9 cellular contexts compared by ENCODE assay signal in the genomic region with DNA sequence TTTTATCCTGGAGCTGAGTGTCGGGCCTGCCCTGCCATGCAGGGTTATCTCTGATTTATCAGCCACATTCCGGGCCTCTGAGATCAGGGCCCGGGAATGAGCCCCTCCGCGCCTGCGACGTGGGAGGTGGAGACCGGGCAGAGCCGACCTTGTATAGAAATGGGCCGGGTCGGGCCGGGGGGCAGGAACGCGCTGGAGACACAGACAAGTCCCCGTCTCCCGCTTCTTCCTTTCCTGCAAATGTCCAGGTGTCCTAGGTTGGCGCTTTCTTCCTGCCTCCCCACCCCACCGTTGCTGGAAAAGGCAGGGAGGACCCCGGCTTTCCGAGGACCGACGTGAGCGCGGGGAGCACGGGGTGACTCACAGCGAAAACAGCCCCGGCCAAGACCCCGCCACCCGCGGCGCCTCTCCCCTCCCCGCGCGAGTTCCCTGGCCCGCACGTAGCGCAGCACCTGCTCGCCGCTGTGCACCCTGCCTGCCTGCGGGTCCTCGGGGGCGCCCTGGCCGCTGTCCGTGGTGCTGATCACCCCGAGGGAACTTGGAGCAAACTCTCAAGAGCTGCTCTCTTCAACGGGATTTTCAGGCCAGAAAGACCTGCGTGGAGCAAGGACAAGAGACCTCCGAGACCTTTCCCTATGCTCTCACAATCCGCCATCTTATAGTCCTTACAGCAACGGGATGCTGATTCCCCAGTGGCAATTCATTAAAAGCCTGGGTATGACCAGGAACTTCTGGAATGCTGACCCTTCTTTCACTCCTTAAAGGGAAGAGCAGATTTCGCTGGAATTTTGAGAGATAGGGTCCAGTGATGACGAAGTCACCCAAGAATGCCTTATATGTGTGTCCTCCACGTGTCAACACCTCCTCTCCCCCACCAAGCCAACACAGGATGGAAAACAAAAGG. TPM values are rescaled to one million over a fixed set of nuclear protein-coding genes. Genes with fewer than 3 reads are reported as not detected.
DNase-seq lines count a peak whose midpoint lies in the region; ATAC-seq and TF ChIP-seq lines count a peak whose summit lies in the region.
"Had no signal": no experiment of that assay in that cellular context is flagged by ENCODE, and none has a peak within 500 bp of the region (broad histone marks: within the 10 kb centered on the region; RNA-seq: fewer than 3 reads in every experiment).

No MANE protein-coding gene starts in this region.

- H3K9me3 Mint-ChIP-seq in Calu3 (ENCODE audit: low read depth, unreplicated experiment) = no peaks in the 10 kb centered on the region
- no peaks in the 10 kb centered on the region for H3K9me3 Mint-ChIP-seq in activated CD4-positive, alpha-beta memory T cell treated with anti-CD3 and anti-CD28 coated beads for 36 hours
- no peaks in the 10 kb centered on the region for H3K9me3 Mint-ChIP-seq in natural killer cell treated with Interleukin-12 subunit alpha and Interleukin-12 subunit beta and Interleukin-15 and Interleukin-18, amount 100 ng/mL, for 72 hours
- H3K9me3 Mint-ChIP-seq: IgD-negative memory B cell had no signal

- POLR2A ChIA-PET in activated CD4-positive, alpha-beta memory T cell treated with anti-CD3 and anti-CD28 coated beads for 36 hours (lab: Charles Lee) = interaction anchor here (0.6 kb wide), 1 partner anchor 37 kb away, joined by 4 read pairs; no protein-coding TSS in a partner anchor

- H3K4me3 Mint-ChIP-seq in Calu3 (ENCODE audit: low read depth, unreplicated experiment) = no peak overlapping the region
- H3K4me3 Mint-ChIP-seq in activated CD4-positive, alpha-beta memory T cell treated with anti-CD3 and anti-CD28 coated beads for 36 hours = no peak overlapping the region
- no peak overlapping the region for H3K4me3 Mint-ChIP-seq in natural killer cell treated with Interleukin-12 subunit alpha and Interleukin-12 subunit beta and Interleukin-15 and Interleukin-18, amount 100 ng/mL, for 72 hours
- H3K4me3 Mint-ChIP-seq: IgD-negative memory B cell had no signal

- no peaks in the 10 kb centered on the region for H3K36me3 ChIP-seq in thoracic aorta

- peaks cover 9% of the 10 kb centered on the region for H3K4me1 Mint-ChIP-seq in Calu3 (ENCODE audit: low read depth, unreplicated experiment)
- H3K4me1 Mint-ChIP-seq in activated CD4-positive, alpha-beta memory T cell treated with anti-CD3 and anti-CD28 coated beads for 36 hours (ENCODE audit: low read depth) = no peaks in the 10 kb centered on the region
- H3K4me1 Mint-ChIP-seq in natural killer cell treated with Interleukin-12 subunit alpha and Interleukin-12 subunit beta and Interleukin-15 and Interleukin-18, amount 100 ng/mL, for 72 hours (ENCODE audit: low read depth in 2 of 2) = no peaks in the 10 kb centered on the region

- no peak overlapping the region for H3K27ac Mint-ChIP-seq in Calu3 (ENCODE audit: unreplicated experiment)
- H3K27ac Mint-ChIP-seq in activated CD4-positive, alpha-beta memory T cell treated with anti-CD3 and anti-CD28 coated beads for 36 hours = no peak overlapping the region
- no peak overlapping the region for H3K27ac Mint-ChIP-seq in natural killer cell treated with Interleukin-12 subunit alpha and Interleukin-12 subunit beta and Interleukin-15 and Interleukin-18, amount 100 ng/mL, for 72 hours

- peaks cover 0 to 3% of the 10 kb centered on the region in 2 donors for H3K4me1 ChIP-seq in thoracic aorta (ENCODE audit: control insufficient read depth in 1 of 2, low read depth in 2 of 2)

- intact Hi-C loops in Calu3 (cut with micrococcal nuclease; ENCODE audit: unreplicated experiment) = no loop called here
- intact Hi-C loops in activated CD4-positive, alpha-beta memory T cell treated with anti-CD3 and anti-CD28 coated beads for 36 hours (cut with micrococcal nuclease) = no loop called here

- TF ChIP-seq CTCF in Calu3 (IDR thresholded peaks at IDR 0.05; ENCODE audit: unreplicated experiment) (no peak), thoracic aorta (IDR thresholded peaks at IDR 0.05) (peak; percentile 29)

- peak; percentile 56 to 71 for ATAC-seq in natural killer cell treated with Interleukin-12 subunit alpha and Interleukin-12 subunit beta and Interleukin-15 and Interleukin-18, amount 100 ng/mL, for 72 hours
- ATAC-seq in thoracic aorta (ENCODE audit: insufficient number of reproducible peaks, low FRiP score, low read depth) = no peak
- ATAC-seq in HG02610 (IDR thresholded peaks at IDR 0.05; ENCODE audit: unreplicated experiment) = no peak

- no peaks in the 10 kb centered on the region for H3K27me3 ChIP-seq in thoracic aorta (replicated peaks; ENCODE audit: insufficient read depth)

- H3K27me3 Mint-ChIP-seq in Calu3 (ENCODE audit: unreplicated experiment) = peaks cover 69% of the 10 kb centered on the region
- peaks cover 55% of the 10 kb centered on the region for H3K27me3 Mint-ChIP-seq in activated CD4-positive, alpha-beta memory T cell treated with anti-CD3 and anti-CD28 coated beads for 36 hours
- peaks cover 32 to 43% of the 10 kb centered on the region in 2 donors for H3K27me3 Mint-ChIP-seq in natural killer cell treated with Interleukin-12 subunit alpha and Interleukin-12 subunit beta and Interleukin-15 and Interleukin-18, amount 100 ng/mL, for 72 hours

- H3K9me3 ChIP-seq in thoracic aorta = no peaks in the 10 kb centered on the region

- H3K36me3 Mint-ChIP-seq in Calu3 (ENCODE audit: insufficient read depth, unreplicated experiment) = no peaks in the 10 kb centered on the region
- H3K36me3 Mint-ChIP-seq in activated CD4-positive, alpha-beta memory T cell treated with anti-CD3 and anti-CD28 coated beads for 36 hours = no peaks in the 10 kb centered on the region
- H3K36me3 Mint-ChIP-seq in natural killer cell treated with Interleukin-12 subunit alpha and Interleukin-12 subunit beta and Interleukin-15 and Interleukin-18, amount 100 ng/mL, for 72 hours = no peaks in the 10 kb centered on the region
- H3K36me3 Mint-ChIP-seq: IgD-negative memory B cell had no signal

- H3K4me3 ChIP-seq in thoracic aorta = no peak overlapping the region

- CTCF ChIA-PET in Calu3 (lab: Charles Lee) = no interaction called here
- CTCF ChIA-PET in activated CD4-positive, alpha-beta memory T cell treated with anti-CD3 and anti-CD28 coated beads for 36 hours (lab: Charles Lee) = interaction anchor here (1.5 kb wide), 1 partner anchor 21 kb away, joined by 3 read pairs; no protein-coding TSS in a partner anchor

- DNase-seq in Calu3 = peak; percentile 77
- peak; percentile 64 for DNase-seq in M059J (ENCODE audit: low read depth)
- peak; percentile 73 for DNase-seq in activated CD4-positive, alpha-beta memory T cell treated with anti-CD3 and anti-CD28 coated beads for 36 hours
- DNase-seq in epidermal melanocyte (ENCODE audit: insufficient read length, low spot score) = peak; percentile 57
- peak; percentile 64 for DNase-seq in natural killer cell treated with Interleukin-12 subunit alpha and Interleukin-12 subunit beta and Interleukin-15 and Interleukin-18, amount 100 ng/mL, for 72 hours (ENCODE audit: low spot score)
- DNase-seq in thoracic aorta (ENCODE audit: low spot score) = no peak
- DNase-seq in cortex of kidney (lab: John Stamatoyannopoulos, UW) = no peak

- BruUV-seq in Calu3 (replicated peaks; lab: Mats Ljungman, UMichigan) = no TSS peak

- no peak overlapping the region for H3K27ac ChIP-seq in thoracic aorta

RNA-seq across cellular contexts. Expression of a gene that starts 0.5 kb away (rescaled TPM):
- total RNA-seq in Calu3 (2022) (not detected in 2 replicates), thoracic aorta (not detected)
- 7.0 and 20.0 TPM in 2 replicates for total RNA-seq in M059J (2014; rRNA removed; shearing (Covaris generic))
- total RNA-seq in activated CD4-positive, alpha-beta memory T cell treated with anti-CD3 and anti-CD28 coated beads for 36 hours = not detected
- total RNA-seq in natural killer cell treated with Interleukin-12 subunit alpha and Interleukin-12 subunit beta and Interleukin-15 and Interleukin-18, amount 100 ng/mL, for 72 hours = not detected

RNA-seq across cellular contexts. Expression of a gene that starts 11.6 kb away (rescaled TPM):
- total RNA-seq in Calu3 (2022) (not detected in 2 replicates), thoracic aorta (not detected)
- total RNA-seq in M059J (2014; rRNA removed; shearing (Covaris generic)) = not detected in 2 replicates
- not detected for total RNA-seq in activated CD4-positive, alpha-beta memory T cell treated with anti-CD3 and anti-CD28 coated beads for 36 hours
- total RNA-seq in natural killer cell treated with Interleukin-12 subunit alpha and Interleukin-12 subunit beta and Interleukin-15 and Interleukin-18, amount 100 ng/mL, for 72 hours = not detected

RNA-seq across cellular contexts. Expression of a gene that starts 53.2 kb away (rescaled TPM):
- total RNA-seq in Calu3 (2022) (17.4 and 23.6 TPM in 2 replicates), thoracic aorta (10 to 100 TPM; 27.5 to 31.5 TPM)
- total RNA-seq in M059J (2014; rRNA removed; shearing (Covaris generic)) = 3.2 and 6.9 TPM in 2 replicates
- total RNA-seq in activated CD4-positive, alpha-beta memory T cell treated with anti-CD3 and anti-CD28 coated beads for 36 hours = 10 to 100 TPM; 11.3 to 11.6 TPM
- 10 to 100 TPM; 15.0 to 31.0 TPM for total RNA-seq in natural killer cell treated with Interleukin-12 subunit alpha and Interleukin-12 subunit beta and Interleukin-15 and Interleukin-18, amount 100 ng/mL, for 72 hours

RNA-seq across cellular contexts. Expression of a gene that starts 53.5 kb away (rescaled TPM):
- total RNA-seq in Calu3 (2022) (16.4 and 21.0 TPM in 2 replicates), thoracic aorta (10 to 100 TPM; 30.3 to 81.4 TPM)
- total RNA-seq in M059J (2014; rRNA removed; shearing (Covaris generic)) = 2.0 and 7.5 TPM in 2 replicates
- 10 to 100 TPM; 12.8 to 13.3 TPM for total RNA-seq in activated CD4-positive, alpha-beta memory T cell treated with anti-CD3 and anti-CD28 coated beads for 36 hours
- 10 to 100 TPM; 25.7 to 30.4 TPM for total RNA-seq in natural killer cell treated with Interleukin-12 subunit alpha and Interleukin-12 subunit beta and Interleukin-15 and Interleukin-18, amount 100 ng/mL, for 72 hours

Comparison
In these comparisons a context has a peak if more than half of its experiments do, and no peak if none do; other contexts are left out.
1. DNase-seq: peak in Calu3 (single experiment), M059J (single experiment), activated CD4-positive, alpha-beta memory T cell treated with anti-CD3 and anti-CD28 coated beads for 36 hours (single experiment), epidermal melanocyte (single experiment) and natural killer cell treated with Interleukin-12 subunit alpha and Interleukin-12 subunit beta and Interleukin-15 and Interleukin-18, amount 100 ng/mL, for 72 hours (single experiment); none in thoracic aorta (single experiment) and cortex of kidney (single experiment).
2. ATAC-seq: peak in natural killer cell treated with Interleukin-12 subunit alpha and Interleukin-12 subunit beta and Interleukin-15 and Interleukin-18, amount 100 ng/mL, for 72 hours (2 of 2); none in thoracic aorta (single experiment) and HG02610 (single experiment).